Comparison of ENCODE assay signal across 9 cellular contexts in genomic region chr10:48215148-48215982, GRCh38. TPM values are rescaled to one million over a fixed set of nuclear protein-coding genes. Genes with fewer than 3 reads are reported as not detected.
DNase-seq lines count a peak whose midpoint lies in the region; ATAC-seq and TF ChIP-seq lines count a peak whose summit lies in the region.
"Had no signal": no experiment of that assay in that cellular context is flagged by ENCODE, and none has a peak within 500 bp of the region (broad histone marks: within the 10 kb centered on the region; RNA-seq: fewer than 3 reads in every experiment).

No MANE protein-coding gene starts in this region.

- H3K4me3 Mint-ChIP-seq in endodermal cell (no peak overlapping the region), nephron progenitor cell (no peak overlapping the region)
- H3K4me3 Mint-ChIP-seq: activated naive CD4-positive, alpha-beta T cell treated with anti-CD3 and anti-CD28 coated beads, Interleukin-2, amount 50 U/mL, for 24 hours had no signal

- DNase-seq in NCI-H524 (lab: John Stamatoyannopoulos, UW) = peak; percentile 7 to 48
- no peak for DNase-seq in NCI-H524 treated with DMSO at 0.1 percent for 48 hours (lab: John Stamatoyannopoulos, UW)
- peak; percentile 67 for DNase-seq in KBM-7
- DNase-seq in SKM-1 treated with dmso at 0.1 percent for 144 hours (lab: John Stamatoyannopoulos, UW; ENCODE audit: unreplicated experiment) = peak; percentile 51
- DNase-seq in endodermal cell = peak; percentile 90
- peak; percentile 75 for DNase-seq in nephron progenitor cell
- DNase-seq in cerebellar nuclear complex (lab: John Stamatoyannopoulos, UW) = no peak

- H3K9ac ChIP-seq in endodermal cell (ENCODE audit: extremely low read depth, low read length, poor library complexity, severe bottlenecking) = no peak overlapping the region

- H3K36me3 ChIP-seq in endodermal cell (ENCODE audit: control insufficient read depth, insufficient read depth, low read length) = no peaks in the 10 kb centered on the region

- in situ Hi-C loops in KBM-7 (cut with MboI; ENCODE audit: low pct_unique_long_range_greater_than_20kb, low sequenced_read_pairs) = no loop called here

- H3K27ac ChIP-seq in endodermal cell (ENCODE audit: low read depth, low read length) = no peak overlapping the region

- H3K27ac Mint-ChIP-seq in endodermal cell (no peak overlapping the region), nephron progenitor cell (no peak overlapping the region)
- H3K27ac Mint-ChIP-seq: activated naive CD4-positive, alpha-beta T cell treated with anti-CD3 and anti-CD28 coated beads, Interleukin-2, amount 50 U/mL, for 24 hours had no signal

- WGBS in endodermal cell (ENCODE audit: insufficient coverage in 1 of 2, insufficient read length in 1 of 2), 2 experiments = 71 to 76% methylated on average over 3 to 7 of the region's 7 CpGs

- H3K9me3 Mint-ChIP-seq in endodermal cell (no peaks in the 10 kb centered on the region), nephron progenitor cell (no peaks in the 10 kb centered on the region)
- H3K9me3 Mint-ChIP-seq: activated naive CD4-positive, alpha-beta T cell treated with anti-CD3 and anti-CD28 coated beads, Interleukin-2, amount 50 U/mL, for 24 hours had no signal

- peaks cover 38% of the 10 kb centered on the region for H3K27me3 Mint-ChIP-seq in endodermal cell (ENCODE audit: insufficient read depth)
- peaks cover 18% of the 10 kb centered on the region for H3K27me3 Mint-ChIP-seq in nephron progenitor cell (ENCODE audit: low read depth, poor library complexity)

- no peaks in the 10 kb centered on the region for H3K36me3 Mint-ChIP-seq in endodermal cell (ENCODE audit: low read depth)
- H3K36me3 Mint-ChIP-seq in nephron progenitor cell (ENCODE audit: low read depth) = no peaks in the 10 kb centered on the region
- H3K36me3 Mint-ChIP-seq: activated naive CD4-positive, alpha-beta T cell treated with anti-CD3 and anti-CD28 coated beads, Interleukin-2, amount 50 U/mL, for 24 hours had no signal

- no peak for ATAC-seq in GM18868 (IDR thresholded peaks at IDR 0.05; ENCODE audit: unreplicated experiment)

- H3K9me3 ChIP-seq in endodermal cell (ENCODE audit: control insufficient read depth, low read length) = no peaks in the 10 kb centered on the region

- no peak overlapping the region for H3K4me3 ChIP-seq in endodermal cell (ENCODE audit: low read length)

- H3K27me3 ChIP-seq in endodermal cell (ENCODE audit: control insufficient read depth, insufficient read depth, low read length, poor library complexity, severe bottlenecking) = peaks cover 28% of the 10 kb centered on the region

- TF ChIP-seq CTCF in endodermal cell (conservative IDR thresholded peaks at IDR 0.05) (peak; percentile 93), nephron progenitor cell (IDR thresholded peaks at IDR 0.05) (peak; percentile 79)

- H3K4me1 ChIP-seq in endodermal cell (ENCODE audit: control insufficient read depth, insufficient read depth, low read length) = no peaks in the 10 kb centered on the region

- no peaks in the 10 kb centered on the region for H3K4me1 Mint-ChIP-seq in endodermal cell
- no peaks in the 10 kb centered on the region for H3K4me1 Mint-ChIP-seq in nephron progenitor cell
- H3K4me1 Mint-ChIP-seq: activated naive CD4-positive, alpha-beta T cell treated with anti-CD3 and anti-CD28 coated beads, Interleukin-2, amount 50 U/mL, for 24 hours had no signal

RNA-seq across cellular contexts. Expression of gene FRMPD2, which starts 59.1 kb away (rescaled TPM):
- 1 to 10 TPM in 1 of 2 donors, under 1 TPM in 1; 0.44 to 1.5 TPM for total RNA-seq in endodermal cell
- 0.28 TPM for polyA plus RNA-seq in endodermal cell (2013, experiment 1 of 2)
- 0.37 TPM for polyA plus RNA-seq in endodermal cell (2013, experiment 2 of 2)

Comparison
In these comparisons a context has a peak if more than half of its experiments do, and no peak if none do; other contexts are left out.
1. DNase-seq: peak in NCI-H524 (2 of 2), KBM-7 (single experiment), SKM-1 treated with dmso at 0.1 percent for 144 hours (single experiment), endodermal cell (single experiment) and nephron progenitor cell (single experiment); none in NCI-H524 treated with DMSO at 0.1 percent for 48 hours (single experiment) and cerebellar nuclear complex (0 of 2).